ENCODE assay signal across 24 cellular contexts in genomic region chr7:82904871-82905270, GRCh38.
"Had no signal": no experiment of that assay in that cellular context is flagged by ENCODE, and none has a peak within 500 bp of the region (broad histone marks: within the 10 kb centered on the region; RNA-seq: fewer than 3 reads in every experiment).

No MANE protein-coding gene starts in this region.

- H3K4me1 Mint-ChIP-seq: mesothelial cell of epicardium; stimulated activated effector memory CD8-positive, alpha-beta T cell treated with anti-CD3 and anti-CD28 coated beads, Interleukin-12 subunit alpha, Interleukin-12 subunit beta, amount 100 ng/mL, for 72 hours had no signal

- H3K4me1 ChIP-seq: left ventricle myocardium inferior, pancreas, prostate gland, suprapubic skin, tibial artery, upper lobe of right lung had no signal

- H3K9me3 Mint-ChIP-seq: mesothelial cell of epicardium had no signal

- H3K9me3 ChIP-seq: left ventricle myocardium inferior, pancreas, prostate gland, suprapubic skin, thoracic aorta, tibial artery, upper lobe of right lung had no signal

- H3K4me3 ChIP-seq: left ventricle myocardium inferior, lung, pancreas, prostate gland, skin epidermis, suprapubic skin, thoracic aorta, tibial artery, upper lobe of right lung had no signal

- H3K27me3 Mint-ChIP-seq: naive thymus-derived CD4-positive, alpha-beta T cell; natural killer cell treated with Interleukin-12 subunit alpha and Interleukin-12 subunit beta and Interleukin-15 and Interleukin-18, amount 100 ng/mL, for 72 hours; stimulated activated naive CD8-positive, alpha-beta T cell treated with anti-CD3 and anti-CD28 coated beads, Interleukin-15, Interleukin-2, amounts not matched to agents 100 ng/mL and 50 ng/mL, for 24 hours had no signal

- DNase-seq: islet precursor cell; left ventricle myocardium inferior; mesendoderm; naive thymus-derived CD4-positive, alpha-beta T cell; pancreas; posterior cingulate gyrus; retina; right cardiac atrium; stimulated activated CD4-positive, alpha-beta T cell treated with anti-CD3 and anti-CD28 coated beads, Interleukin-12 subunit alpha, Interleukin-12 subunit beta, amount 100 ng/mL, for 4 hours; stimulated activated CD4-positive, alpha-beta T cell treated with anti-CD3 and anti-CD28 coated beads, Interleukin-4, amount 100 ng/mL, for 24 hours; stimulated activated naive CD4-positive, alpha-beta T cell; tibial artery; trophoblast cell; upper lobe of right lung had no signal

- H3K36me3 ChIP-seq: left ventricle myocardium inferior, pancreas, prostate gland, suprapubic skin, thoracic aorta, tibial artery, upper lobe of right lung had no signal

- H3K27ac ChIP-seq: left ventricle myocardium inferior, pancreas, prostate gland, skin epidermis, suprapubic skin, thoracic aorta, tibial artery, upper lobe of right lung had no signal

- H3K36me3 Mint-ChIP-seq: mesothelial cell of epicardium; naive thymus-derived CD4-positive, alpha-beta T cell; stimulated activated effector memory CD8-positive, alpha-beta T cell treated with anti-CD3 and anti-CD28 coated beads, Interleukin-12 subunit alpha, Interleukin-12 subunit beta, amount 100 ng/mL, for 72 hours had no signal

- ATAC-seq: naive thymus-derived CD4-positive, alpha-beta T cell; natural killer cell treated with Interleukin-12 subunit alpha and Interleukin-12 subunit beta and Interleukin-15 and Interleukin-18, amount 100 ng/mL, for 72 hours; pancreas; right cardiac atrium; sciatic nerve; stimulated activated effector memory CD8-positive, alpha-beta T cell treated with anti-CD3 and anti-CD28 coated beads, Interleukin-12 subunit alpha, Interleukin-12 subunit beta, amount 100 ng/mL, for 72 hours; upper lobe of right lung had no signal

- H3K27ac Mint-ChIP-seq: mesothelial cell of epicardium; naive thymus-derived CD4-positive, alpha-beta T cell; natural killer cell treated with Interleukin-12 subunit alpha and Interleukin-12 subunit beta and Interleukin-15 and Interleukin-18, amount 100 ng/mL, for 72 hours; stimulated activated effector memory CD8-positive, alpha-beta T cell treated with anti-CD3 and anti-CD28 coated beads, Interleukin-12 subunit alpha, Interleukin-12 subunit beta, amount 100 ng/mL, for 72 hours; stimulated activated naive CD8-positive, alpha-beta T cell treated with anti-CD3 and anti-CD28 coated beads, Interleukin-15, Interleukin-2, amounts not matched to agents 100 ng/mL and 50 ng/mL, for 24 hours had no signal

- H3K27me3 ChIP-seq: pancreas, suprapubic skin, tibial artery, upper lobe of right lung had no signal

- H3K4me3 Mint-ChIP-seq: mesothelial cell of epicardium; naive thymus-derived CD4-positive, alpha-beta T cell; natural killer cell treated with Interleukin-12 subunit alpha and Interleukin-12 subunit beta and Interleukin-15 and Interleukin-18, amount 100 ng/mL, for 72 hours; stimulated activated effector memory CD8-positive, alpha-beta T cell treated with anti-CD3 and anti-CD28 coated beads, Interleukin-12 subunit alpha, Interleukin-12 subunit beta, amount 100 ng/mL, for 72 hours; stimulated activated naive CD8-positive, alpha-beta T cell treated with anti-CD3 and anti-CD28 coated beads, Interleukin-15, Interleukin-2, amounts not matched to agents 100 ng/mL and 50 ng/mL, for 24 hours had no signal
